20 cellular contexts compared by ENCODE assay signal in the genomic region with DNA sequence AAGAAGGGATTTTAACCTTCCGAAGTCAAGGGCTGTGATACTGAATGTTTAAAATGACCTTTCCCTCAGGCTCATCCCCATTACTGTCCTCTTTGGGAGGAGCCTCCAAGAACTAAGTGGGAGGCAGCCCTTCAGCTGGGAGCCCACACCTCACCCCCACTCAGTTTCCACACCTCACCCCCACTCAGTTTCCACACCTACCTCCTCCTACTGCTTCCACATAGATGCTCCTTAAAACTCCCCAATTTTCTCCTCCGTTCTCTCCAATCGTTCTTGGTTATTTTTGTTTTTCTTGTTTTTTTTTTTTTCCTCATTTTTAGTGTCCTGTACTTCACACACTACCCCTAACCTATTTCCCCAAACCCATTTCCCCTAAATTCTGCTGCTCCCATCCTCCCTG.
"Had no signal": no experiment of that assay in that cellular context is flagged by ENCODE, and none has a peak within 500 bp of the region (broad histone marks: within the 10 kb centered on the region; RNA-seq: fewer than 3 reads in every experiment).

No MANE protein-coding gene starts in this region.

- H3K36me3 ChIP-seq: heart left ventricle, lower lobe of right lung, ovary, right atrium auricular region, right lobe of liver, suprapubic skin, tibial nerve, uterus had no signal

- H3K9me3 ChIP-seq: heart left ventricle, lower lobe of right lung, ovary, right atrium auricular region, right lobe of liver, suprapubic skin, tibial nerve, uterus had no signal

- H3K4me3 ChIP-seq: heart left ventricle, lower lobe of right lung, ovary, right atrium auricular region, right lobe of liver, smooth muscle cell, suprapubic skin, tibial nerve, uterus had no signal

- H3K27me3 ChIP-seq: heart left ventricle, ovary, right atrium auricular region, right lobe of liver, suprapubic skin, tibial nerve, uterus had no signal

- H3K4me2 ChIP-seq: smooth muscle cell had no signal

- DNase-seq: heart left ventricle; islet precursor cell; lower lobe of right lung; mammary epithelial cell; mesenchymal stem cell; naive B cell; natural killer cell; ovary; right lobe of liver; stimulated activated CD4-positive, alpha-beta T cell treated with anti-CD3 and anti-CD28 coated beads, Interleukin-1b, Interleukin-23, amount 100 ng/mL, for 48 hours; stimulated activated CD4-positive, alpha-beta T cell treated with anti-CD3 and anti-CD28 coated beads, Interleukin-2, amount 100 ng/mL, for 48 hours; stimulated activated CD4-positive, alpha-beta T cell treated with anti-CD3 and anti-CD28 coated beads, Interleukin-4, amount 100 ng/mL, for 4 hours; stimulated activated CD8-positive, alpha-beta memory T cell treated with anti-CD3 and anti-CD28 coated beads, Interleukin-4, amount 100 ng/mL, for 48 hours; stimulated activated naive CD4-positive, alpha-beta T cell treated with Interleukin-2 at 50 U/mL for 16 hours; uterus had no signal

- H3K4me1 ChIP-seq: lower lobe of right lung, right atrium auricular region, right lobe of liver, suprapubic skin, uterus had no signal

- H3K27ac ChIP-seq: lower lobe of right lung, ovary, right lobe of liver, suprapubic skin, uterus had no signal

- ATAC-seq: natural killer cell; right lobe of liver; stimulated activated memory B cell treated with anti-CD40 and anti-IgM and Interleukin-4, amounts not matched to agents 10 μg/mL and 1 μg/mL and 100 μg/mL, for 72 hours had no signal
